In genomic region chr9:114123031-114123977, GRCh38 we compare ENCODE assay signal across 1 cellular context.
TF ChIP-seq lines count a peak whose summit lies in the region.

No MANE protein-coding gene starts in this region.

TF ChIP-seq in HepG2, 621 proteins besides CTCF, POLR2A, EP300 and RAD21 (continued from another document and continues in another):
- TF ChIP-seq AFF4 (CRISPR knock-in tag; IDR thresholded peaks at IDR 0.05) (no peak), PRMT3 (CRISPR knock-in tag; IDR thresholded peaks at IDR 0.05; ENCODE audit: borderline replicate concordance, low read depth) (no peak), CREB3 (CRISPR knock-in tag; IDR thresholded peaks at IDR 0.05) (no peak), SNAPC5 (CRISPR knock-in tag; IDR thresholded peaks at IDR 0.05; ENCODE audit: borderline replicate concordance) (no peak), PCBP2 (optimal IDR thresholded peaks at IDR 0.05; ENCODE audit: low read depth, low read length, poor library complexity, severe bottlenecking) (no peak), CBX5 (CRISPR knock-in tag; IDR thresholded peaks at IDR 0.05; ENCODE audit: borderline replicate concordance) (peak; percentile 28; the same call in 1 of the 2 replicates), KDM5A (IDR thresholded peaks at IDR 0.05; ENCODE audit: borderline replicate concordance, low read length) (no peak), ZFP36L1 (CRISPR knock-in tag; IDR thresholded peaks at IDR 0.05) (no peak), EEA1 (CRISPR knock-in tag; IDR thresholded peaks at IDR 0.05; ENCODE audit: borderline replicate concordance) (no peak), ZNF496 (CRISPR knock-in tag; IDR thresholded peaks at IDR 0.05; ENCODE audit: insufficient replicate concordance) (no peak), ZNF510 (CRISPR knock-in tag; IDR thresholded peaks at IDR 0.05; ENCODE audit: low read depth) (no peak), STAT6 (CRISPR knock-in tag; IDR thresholded peaks at IDR 0.05; ENCODE audit: borderline replicate concordance) (no peak), ZNF10 (CRISPR knock-in tag; IDR thresholded peaks at IDR 0.05; ENCODE audit: borderline replicate concordance, low read depth) (no peak), TFE3 (CRISPR knock-in tag; IDR thresholded peaks at IDR 0.05) (peak; percentile 90), CEBPZ (IDR thresholded peaks at IDR 0.05; ENCODE audit: low read length) (no peak), ZBTB26 (CRISPR knock-in tag; IDR thresholded peaks at IDR 0.05; ENCODE audit: borderline replicate concordance) (no peak), PCBP1 (IDR thresholded peaks at IDR 0.05; ENCODE audit: borderline replicate concordance, low read depth, low read length) (no peak), ZNF407 (CRISPR knock-in tag; IDR thresholded peaks at IDR 0.05; ENCODE audit: not compliant biosample characterization) (no peak), RARA (CRISPR knock-in tag; IDR thresholded peaks at IDR 0.05) (peak; percentile 86), ARID3A (IDR thresholded peaks at IDR 0.05; ENCODE audit: low read depth, low read length) (no peak), SCMH1 (CRISPR knock-in tag; IDR thresholded peaks at IDR 0.05; ENCODE audit: borderline replicate concordance) (no peak), CCAR2 (optimal IDR thresholded peaks at IDR 0.05; ENCODE audit: low read depth, low read length) (no peak), ATF7-NPFF (CRISPR knock-in tag; IDR thresholded peaks at IDR 0.05; ENCODE audit: low read depth) (no peak), ZBTB43 (CRISPR knock-in tag; conservative IDR thresholded peaks at IDR 0.05) (peak; percentile 75; the same call in 1 of the 2 replicates), KLF16 (CRISPR knock-in tag; IDR thresholded peaks at IDR 0.05) (0 out of 4 replicates have a peak, but pooled peaks of 1 of the 2 experiments have one; percentile 34)
